In genomic region chr3:48397767-48398681, GRCh38 we compare ENCODE assay signal across 1 cellular context.
TF ChIP-seq lines count a peak whose summit lies in the region.

No MANE protein-coding gene starts in this region.

TF ChIP-seq in HepG2, 621 proteins besides CTCF, POLR2A, EP300 and RAD21 (continues in another document):
- no peak for TF ChIP-seq ZNF512B (CRISPR knock-in tag; IDR thresholded peaks at IDR 0.05; ENCODE audit: borderline replicate concordance)
- TF ChIP-seq NCOA5 (CRISPR knock-in tag; IDR thresholded peaks at IDR 0.05) = 0 out of 2 replicates have a peak, but pooled peaks have one; percentile 17
- TF ChIP-seq POLR2G (IDR thresholded peaks at IDR 0.05; ENCODE audit: low read depth, low read length) = peak; percentile 71
- no peak for TF ChIP-seq ATAD3A (CRISPR knock-in tag; IDR thresholded peaks at IDR 0.05)
- TF ChIP-seq ATF1 (CRISPR knock-in tag; IDR thresholded peaks at IDR 0.05) = no peak
- 0 out of 2 replicates have a peak, but pooled peaks have one; percentile 41 for TF ChIP-seq ZNF709 (CRISPR knock-in tag; IDR thresholded peaks at IDR 0.05)
- no peak for TF ChIP-seq MZF1 (CRISPR knock-in tag; IDR thresholded peaks at IDR 0.05; ENCODE audit: borderline replicate concordance)
- TF ChIP-seq, protein P1, sequence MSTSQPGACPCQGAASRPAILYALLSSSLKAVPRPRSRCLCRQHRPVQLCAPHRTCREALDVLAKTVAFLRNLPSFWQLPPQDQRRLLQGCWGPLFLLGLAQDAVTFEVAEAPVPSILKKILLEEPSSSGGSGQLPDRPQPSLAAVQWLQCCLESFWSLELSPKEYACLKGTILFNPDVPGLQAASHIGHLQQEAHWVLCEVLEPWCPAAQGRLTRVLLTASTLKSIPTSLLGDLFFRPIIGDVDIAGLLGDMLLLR (CRISPR knock-in tag; IDR thresholded peaks at IDR 0.05) = no peak
- TF ChIP-seq, protein P2, sequence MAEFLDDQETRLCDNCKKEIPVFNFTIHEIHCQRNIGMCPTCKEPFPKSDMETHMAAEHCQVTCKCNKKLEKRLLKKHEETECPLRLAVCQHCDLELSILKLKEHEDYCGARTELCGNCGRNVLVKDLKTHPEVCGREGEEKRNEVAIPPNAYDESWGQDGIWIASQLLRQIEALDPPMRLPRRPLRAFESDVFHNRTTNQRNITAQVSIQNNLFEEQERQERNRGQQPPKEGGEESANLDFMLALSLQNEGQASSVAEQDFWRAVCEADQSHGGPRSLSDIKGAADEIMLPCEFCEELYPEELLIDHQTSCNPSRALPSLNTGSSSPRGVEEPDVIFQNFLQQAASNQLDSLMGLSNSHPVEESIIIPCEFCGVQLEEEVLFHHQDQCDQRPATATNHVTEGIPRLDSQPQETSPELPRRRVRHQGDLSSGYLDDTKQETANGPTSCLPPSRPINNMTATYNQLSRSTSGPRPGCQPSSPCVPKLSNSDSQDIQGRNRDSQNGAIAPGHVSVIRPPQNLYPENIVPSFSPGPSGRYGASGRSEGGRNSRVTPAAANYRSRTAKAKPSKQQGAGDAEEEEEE (CRISPR knock-in tag; IDR thresholded peaks at IDR 0.05; ENCODE audit: borderline replicate concordance) = no peak
- TF ChIP-seq TARDBP (CRISPR knock-in tag; IDR thresholded peaks at IDR 0.05) = peak; percentile 10; the same call in 1 of the 2 replicates
- TF ChIP-seq RBM22 (optimal IDR thresholded peaks at IDR 0.05; ENCODE audit: low read length) = peak; percentile 89
- TF ChIP-seq GLI4 (CRISPR knock-in tag; IDR thresholded peaks at IDR 0.05; ENCODE audit: borderline replicate concordance) = no peak
- TF ChIP-seq ZC3H13 (CRISPR knock-in tag; IDR thresholded peaks at IDR 0.05) = peak; percentile 10; the same call in 1 of the 2 replicates
- TF ChIP-seq POGZ (CRISPR knock-in tag; IDR thresholded peaks at IDR 0.05) = no peak
- TF ChIP-seq E2F5 (CRISPR knock-in tag; conservative IDR thresholded peaks at IDR 0.05) = no peak
- no peak for TF ChIP-seq MBD4 (IDR thresholded peaks at IDR 0.05; ENCODE audit: borderline replicate concordance, low read length)
- no peak for TF ChIP-seq NKX3-1 (CRISPR knock-in tag; IDR thresholded peaks at IDR 0.05)
- no peak for TF ChIP-seq FOSL1 (CRISPR knock-in tag; IDR thresholded peaks at IDR 0.05; ENCODE audit: borderline replicate concordance)
- TF ChIP-seq ZNF652 (CRISPR knock-in tag; IDR thresholded peaks at IDR 0.05; ENCODE audit: borderline replicate concordance, low read depth) = no peak
- TF ChIP-seq REPIN1 (CRISPR knock-in tag; IDR thresholded peaks at IDR 0.05; ENCODE audit: borderline replicate concordance, low read depth) = peak; percentile 46; the same call in 1 of the 2 replicates
- no peak for TF ChIP-seq NCOR1 (IDR thresholded peaks at IDR 0.05; ENCODE audit: borderline replicate concordance, low read length)
- no peak for TF ChIP-seq SUZ12 (IDR thresholded peaks at IDR 0.05; ENCODE audit: low read depth, low read length)
- TF ChIP-seq NFYC (CRISPR knock-in tag; IDR thresholded peaks at IDR 0.05) = no peak
- TF ChIP-seq, protein P3, sequence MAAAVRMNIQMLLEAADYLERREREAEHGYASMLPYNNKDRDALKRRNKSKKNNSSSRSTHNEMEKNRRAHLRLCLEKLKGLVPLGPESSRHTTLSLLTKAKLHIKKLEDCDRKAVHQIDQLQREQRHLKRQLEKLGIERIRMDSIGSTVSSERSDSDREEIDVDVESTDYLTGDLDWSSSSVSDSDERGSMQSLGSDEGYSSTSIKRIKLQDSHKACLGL (CRISPR knock-in tag; IDR thresholded peaks at IDR 0.05) = peak; percentile 28; the same call in 1 of the 2 replicates
- TF ChIP-seq MXD4 (CRISPR knock-in tag; IDR thresholded peaks at IDR 0.05) = no peak
- TF ChIP-seq FOXC1 (CRISPR knock-in tag; IDR thresholded peaks at IDR 0.05; ENCODE audit: borderline replicate concordance) = 0 out of 2 replicates have a peak, but pooled peaks have one; percentile 21
- TF ChIP-seq ZNF607 (CRISPR knock-in tag; IDR thresholded peaks at IDR 0.05; ENCODE audit: borderline replicate concordance) = no peak; the same call in 1 of the 2 replicates
- peak; percentile 75; the same call in 1 of the 2 replicates for TF ChIP-seq KDM2A (CRISPR knock-in tag; IDR thresholded peaks at IDR 0.05; ENCODE audit: borderline replicate concordance, low read depth)
- TF ChIP-seq ETV5 (CRISPR knock-in tag; IDR thresholded peaks at IDR 0.05; ENCODE audit: borderline replicate concordance) = no peak
- no peak for TF ChIP-seq ZNF160 (CRISPR knock-in tag; IDR thresholded peaks at IDR 0.05)
- TF ChIP-seq, protein P4, sequence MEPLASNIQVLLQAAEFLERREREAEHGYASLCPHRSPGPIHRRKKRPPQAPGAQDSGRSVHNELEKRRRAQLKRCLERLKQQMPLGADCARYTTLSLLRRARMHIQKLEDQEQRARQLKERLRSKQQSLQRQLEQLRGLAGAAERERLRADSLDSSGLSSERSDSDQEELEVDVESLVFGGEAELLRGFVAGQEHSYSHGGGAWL (CRISPR knock-in tag; IDR thresholded peaks at IDR 0.05) = no peak
- TF ChIP-seq AGO1 (IDR thresholded peaks at IDR 0.05; ENCODE audit: low read depth, low read length, poor library complexity, severe bottlenecking) = peak; percentile 97
- TF ChIP-seq, protein P5, sequence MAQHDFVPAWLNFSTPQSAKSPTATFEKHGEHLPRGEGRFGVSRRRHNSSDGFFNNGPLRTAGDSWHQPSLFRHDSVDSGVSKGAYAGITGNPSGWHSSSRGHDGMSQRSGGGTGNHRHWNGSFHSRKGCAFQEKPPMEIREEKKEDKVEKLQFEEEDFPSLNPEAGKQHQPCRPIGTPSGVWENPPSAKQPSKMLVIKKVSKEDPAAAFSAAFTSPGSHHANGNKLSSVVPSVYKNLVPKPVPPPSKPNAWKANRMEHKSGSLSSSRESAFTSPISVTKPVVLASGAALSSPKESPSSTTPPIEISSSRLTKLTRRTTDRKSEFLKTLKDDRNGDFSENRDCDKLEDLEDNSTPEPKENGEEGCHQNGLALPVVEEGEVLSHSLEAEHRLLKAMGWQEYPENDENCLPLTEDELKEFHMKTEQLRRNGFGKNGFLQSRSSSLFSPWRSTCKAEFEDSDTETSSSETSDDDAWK (CRISPR knock-in tag; IDR thresholded peaks at IDR 0.05) = no peak
- no peak for TF ChIP-seq ZNF660 (CRISPR knock-in tag; IDR thresholded peaks at IDR 0.05; ENCODE audit: borderline replicate concordance, low read depth)
- no peak for TF ChIP-seq ZBTB8A (CRISPR knock-in tag; IDR thresholded peaks at IDR 0.05; ENCODE audit: borderline replicate concordance, low read depth)
- no peak for TF ChIP-seq ZNF577 (CRISPR knock-in tag; IDR thresholded peaks at IDR 0.05; ENCODE audit: borderline replicate concordance, low read depth)
- no peak for TF ChIP-seq TRIM24 (CRISPR knock-in tag; IDR thresholded peaks at IDR 0.05)
- TF ChIP-seq RBM39 (IDR thresholded peaks at IDR 0.05; ENCODE audit: low read depth, low read length, poor library complexity, severe bottlenecking) = no peak
- TF ChIP-seq ZNF33B (CRISPR knock-in tag; IDR thresholded peaks at IDR 0.05) = no peak
- TF ChIP-seq ZBTB44 (CRISPR knock-in tag; IDR thresholded peaks at IDR 0.05) = no peak
- TF ChIP-seq SRSF1 (optimal IDR thresholded peaks at IDR 0.05; ENCODE audit: low read depth, low read length) = peak; percentile 28
- no peak for TF ChIP-seq FLYWCH1 (CRISPR knock-in tag; IDR thresholded peaks at IDR 0.05)
- TF ChIP-seq HNRNPH1 (optimal IDR thresholded peaks at IDR 0.05; ENCODE audit: low read depth, low read length) = peak; percentile 28
- 0 out of 2 replicates have a peak, but pooled peaks have one; percentile 16 for TF ChIP-seq TGIF2 (CRISPR knock-in tag; IDR thresholded peaks at IDR 0.05)
- no peak for TF ChIP-seq ZNF136 (CRISPR knock-in tag; IDR thresholded peaks at IDR 0.05; ENCODE audit: low read depth)
- 0 out of 2 replicates have a peak, but pooled peaks have one; percentile 13 for TF ChIP-seq ZBTB7A (CRISPR knock-in tag; IDR thresholded peaks at IDR 0.05)
- no peak for TF ChIP-seq HMG20A (CRISPR knock-in tag; IDR thresholded peaks at IDR 0.05; ENCODE audit: borderline replicate concordance)
- TF ChIP-seq ZFY (CRISPR knock-in tag; IDR thresholded peaks at IDR 0.05) = peak; percentile 13; the same call in 1 of the 2 replicates
- peak; percentile 92 for TF ChIP-seq AGO2 (optimal IDR thresholded peaks at IDR 0.05; ENCODE audit: low read depth, low read length)
- TF ChIP-seq ETV6 (CRISPR knock-in tag; conservative IDR thresholded peaks at IDR 0.05) = no peak
- TF ChIP-seq ELF1 (CRISPR knock-in tag; IDR thresholded peaks at IDR 0.05) = no peak
- no peak for TF ChIP-seq SRF (IDR thresholded peaks at IDR 0.05; ENCODE audit: low read depth, low read length)
- TF ChIP-seq, protein P6, sequence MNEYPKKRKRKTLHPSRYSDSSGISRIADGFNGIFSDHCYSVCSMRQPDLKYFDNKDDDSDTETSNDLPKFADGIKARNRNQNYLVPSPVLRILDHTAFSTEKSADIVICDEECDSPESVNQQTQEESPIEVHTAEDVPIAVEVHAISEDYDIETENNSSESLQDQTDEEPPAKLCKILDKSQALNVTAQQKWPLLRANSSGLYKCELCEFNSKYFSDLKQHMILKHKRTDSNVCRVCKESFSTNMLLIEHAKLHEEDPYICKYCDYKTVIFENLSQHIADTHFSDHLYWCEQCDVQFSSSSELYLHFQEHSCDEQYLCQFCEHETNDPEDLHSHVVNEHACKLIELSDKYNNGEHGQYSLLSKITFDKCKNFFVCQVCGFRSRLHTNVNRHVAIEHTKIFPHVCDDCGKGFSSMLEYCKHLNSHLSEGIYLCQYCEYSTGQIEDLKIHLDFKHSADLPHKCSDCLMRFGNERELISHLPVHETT (CRISPR knock-in tag; conservative IDR thresholded peaks at IDR 0.05) = no peak
- TF ChIP-seq, protein P7, sequence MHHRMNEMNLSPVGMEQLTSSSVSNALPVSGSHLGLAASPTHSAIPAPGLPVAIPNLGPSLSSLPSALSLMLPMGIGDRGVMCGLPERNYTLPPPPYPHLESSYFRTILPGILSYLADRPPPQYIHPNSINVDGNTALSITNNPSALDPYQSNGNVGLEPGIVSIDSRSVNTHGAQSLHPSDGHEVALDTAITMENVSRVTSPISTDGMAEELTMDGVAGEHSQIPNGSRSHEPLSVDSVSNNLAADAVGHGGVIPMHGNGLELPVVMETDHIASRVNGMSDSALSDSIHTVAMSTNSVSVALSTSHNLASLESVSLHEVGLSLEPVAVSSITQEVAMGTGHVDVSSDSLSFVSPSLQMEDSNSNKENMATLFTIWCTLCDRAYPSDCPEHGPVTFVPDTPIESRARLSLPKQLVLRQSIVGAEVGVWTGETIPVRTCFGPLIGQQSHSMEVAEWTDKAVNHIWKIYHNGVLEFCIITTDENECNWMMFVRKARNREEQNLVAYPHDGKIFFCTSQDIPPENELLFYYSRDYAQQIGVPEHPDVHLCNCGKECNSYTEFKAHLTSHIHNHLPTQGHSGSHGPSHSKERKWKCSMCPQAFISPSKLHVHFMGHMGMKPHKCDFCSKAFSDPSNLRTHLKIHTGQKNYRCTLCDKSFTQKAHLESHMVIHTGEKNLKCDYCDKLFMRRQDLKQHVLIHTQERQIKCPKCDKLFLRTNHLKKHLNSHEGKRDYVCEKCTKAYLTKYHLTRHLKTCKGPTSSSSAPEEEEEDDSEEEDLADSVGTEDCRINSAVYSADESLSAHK (CRISPR knock-in tag; IDR thresholded peaks at IDR 0.05; ENCODE audit: borderline replicate concordance) = no peak
- TF ChIP-seq SKIL (CRISPR knock-in tag; IDR thresholded peaks at IDR 0.05; ENCODE audit: borderline replicate concordance) = no peak
- no peak for TF ChIP-seq IKZF1 (IDR thresholded peaks at IDR 0.05)
